In the genomic region with DNA sequence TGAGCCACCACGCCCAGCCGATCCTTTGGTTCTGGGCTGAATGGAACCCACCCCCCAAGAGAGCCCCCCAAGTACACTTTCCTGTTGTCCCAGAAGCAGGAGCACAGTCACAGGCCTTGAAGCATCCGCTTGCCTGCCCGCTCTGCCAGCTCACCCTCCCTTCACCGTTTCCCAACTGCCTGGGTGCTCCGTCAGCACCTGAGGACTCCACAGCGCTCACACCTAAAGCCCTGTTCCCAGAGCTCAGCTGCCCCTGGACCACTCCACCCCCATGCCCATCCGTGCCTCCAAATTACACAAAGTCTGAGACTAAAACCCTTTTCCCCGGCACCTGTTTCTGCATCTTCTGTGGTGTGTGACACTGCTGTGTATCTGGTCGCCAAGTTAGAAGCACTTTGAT, we compare ENCODE assay signal across 20 cellular contexts.
"Had no signal": no experiment of that assay in that cellular context is flagged by ENCODE, and none has a peak within 500 bp of the region (broad histone marks: within the 10 kb centered on the region; RNA-seq: fewer than 3 reads in every experiment).

No MANE protein-coding gene starts in this region.

- H3K27ac ChIP-seq: ascending aorta, coronary artery, epithelial cell of prostate, gastrocnemius medialis, sigmoid colon, upper lobe of left lung, VCaP had no signal

- H3K4me3 ChIP-seq: ascending aorta, cardiac muscle cell, coronary artery, gastrocnemius medialis, sigmoid colon, SK-N-MC, upper lobe of left lung had no signal

- H3K4me3 Mint-ChIP-seq: activated naive CD8-positive, alpha-beta T cell treated with anti-CD3 and anti-CD28 coated beads, Interleukin-2, amount 50 U/mL, for 24 hours; activated T-cell treated with anti-CD3 and anti-CD28 coated beads, Interleukin-2, amount 50 U/mL, for 24 hours; stimulated activated naive CD8-positive, alpha-beta T cell treated with anti-CD3 and anti-CD28 coated beads, Interleukin-15, Interleukin-2, amounts not matched to agents 100 ng/mL and 50 ng/mL, for 24 hours; T-cell had no signal

- H3K36me3 ChIP-seq: cardiac muscle cell, gastrocnemius medialis had no signal

- ATAC-seq: activated naive CD8-positive, alpha-beta T cell treated with anti-CD3 and anti-CD28 coated beads, Interleukin-2, amount 50 U/mL, for 24 hours; gastrocnemius medialis; T-cell had no signal

- H3K9me3 ChIP-seq: ascending aorta, gastrocnemius medialis, sigmoid colon, upper lobe of left lung had no signal

- H3K4me1 Mint-ChIP-seq: activated naive CD8-positive, alpha-beta T cell treated with anti-CD3 and anti-CD28 coated beads, Interleukin-2, amount 50 U/mL, for 24 hours; T-cell had no signal

- DNase-seq: activated CD4-positive, alpha-beta T cell treated with anti-CD3 and anti-CD28 coated beads for 4 hours; activated gamma-delta T cell; activated naive CD8-positive, alpha-beta T cell treated with anti-CD3 and anti-CD28 coated beads, Interleukin-2, amount 50 U/mL, for 24 hours; effector CD8-positive, alpha-beta T cell; gastrocnemius medialis; hippocampal formation; kidney glomerular epithelial cell; occipital lobe; sigmoid colon; stimulated activated CD4-positive, alpha-beta T cell treated with anti-CD3 and anti-CD28 coated beads, Interleukin-12 subunit alpha, Interleukin-12 subunit beta, amount 100 ng/mL, for 4 hours; T-cell had no signal

- H3K27ac Mint-ChIP-seq: activated naive CD8-positive, alpha-beta T cell treated with anti-CD3 and anti-CD28 coated beads, Interleukin-2, amount 50 U/mL, for 24 hours; activated T-cell treated with anti-CD3 and anti-CD28 coated beads, Interleukin-2, amount 50 U/mL, for 24 hours; stimulated activated naive CD8-positive, alpha-beta T cell treated with anti-CD3 and anti-CD28 coated beads, Interleukin-15, Interleukin-2, amounts not matched to agents 100 ng/mL and 50 ng/mL, for 24 hours; T-cell had no signal

- H3K27me3 ChIP-seq: ascending aorta, cardiac muscle cell, gastrocnemius medialis, sigmoid colon, upper lobe of left lung had no signal

- H3K27me3 Mint-ChIP-seq: activated naive CD8-positive, alpha-beta T cell treated with anti-CD3 and anti-CD28 coated beads, Interleukin-2, amount 50 U/mL, for 24 hours; activated T-cell treated with anti-CD3 and anti-CD28 coated beads, Interleukin-2, amount 50 U/mL, for 24 hours; stimulated activated naive CD8-positive, alpha-beta T cell treated with anti-CD3 and anti-CD28 coated beads, Interleukin-15, Interleukin-2, amounts not matched to agents 100 ng/mL and 50 ng/mL, for 24 hours; T-cell had no signal

- H3K9me3 Mint-ChIP-seq: activated naive CD8-positive, alpha-beta T cell treated with anti-CD3 and anti-CD28 coated beads, Interleukin-2, amount 50 U/mL, for 24 hours; activated T-cell treated with anti-CD3 and anti-CD28 coated beads, Interleukin-2, amount 50 U/mL, for 24 hours; stimulated activated naive CD8-positive, alpha-beta T cell treated with anti-CD3 and anti-CD28 coated beads, Interleukin-15, Interleukin-2, amounts not matched to agents 100 ng/mL and 50 ng/mL, for 24 hours; T-cell had no signal

- H3K4me1 ChIP-seq: ascending aorta, gastrocnemius medialis, sigmoid colon, upper lobe of left lung had no signal
